ENCODE assay signal across 9 cellular contexts in genomic region chr13:50713849-50714248, GRCh38.
DNase-seq lines count a peak whose midpoint lies in the region; ATAC-seq and TF ChIP-seq lines count a peak whose summit lies in the region.
"Had no signal": no experiment of that assay in that cellular context is flagged by ENCODE, and none has a peak within 500 bp of the region (broad histone marks: within the 10 kb centered on the region; RNA-seq: fewer than 3 reads in every experiment).

No MANE protein-coding gene starts in this region.

- no peak overlapping the region for H2AFZ ChIP-seq in OCI-LY1 (ENCODE audit: low read length)

- DNase-seq in GF-D8 (lab: John Stamatoyannopoulos, UW) (peak; percentile 99), epithelial cell of esophagus (ENCODE audit: low read depth) (peak; percentile 43), RPMI8226 (no peak), NCI-H69 (lab: John Stamatoyannopoulos, UW) (no peak)
- DNase-seq in stimulated activated CD8-positive, alpha-beta memory T cell treated with anti-CD3 and anti-CD28 coated beads, Interleukin-7, amount 100 ng/mL, for 4 hours (ENCODE audit: low read depth in 2 of 2): peak; percentile 5 to 10

- no peak for TF ChIP-seq CTCF in OCI-LY1 (IDR thresholded peaks at IDR 0.05; ENCODE audit: low read length)
- TF ChIP-seq CTCF in epithelial cell of esophagus (IDR thresholded peaks at IDR 0.05; ENCODE audit: insufficient read depth, low read depth, low read length, missing control alignments): no peak

- no peaks in the 10 kb centered on the region for H4K20me1 ChIP-seq in OCI-LY1 (ENCODE audit: insufficient read depth, low read length)

- no peaks in the 10 kb centered on the region for H3K36me3 ChIP-seq in OCI-LY1 (ENCODE audit: insufficient read depth, low read length)

- peak overlapping the region; percentile 21; the same call in 1 of the 2 replicates for H3K9ac ChIP-seq in OCI-LY1 (ENCODE audit: low read length)

- peak overlapping the region; percentile 8 for H3K27ac ChIP-seq in OCI-LY1 (ENCODE audit: low read depth, low read length, poor library complexity, severe bottlenecking)

- no peaks in the 10 kb centered on the region for H3K79me2 ChIP-seq in OCI-LY1 (ENCODE audit: insufficient read depth, low read length)

- peaks cover 29% of the 10 kb centered on the region for H3K4me1 ChIP-seq in OCI-LY1 (ENCODE audit: insufficient read depth, low read length, severe bottlenecking)

- H3F3A ChIP-seq in OCI-LY1 (ENCODE audit: insufficient read depth, low read length): no peaks in the 10 kb centered on the region

- no peaks in the 10 kb centered on the region for H3K9me2 ChIP-seq in OCI-LY1 (ENCODE audit: low read depth, low read length)

- H3K4me3 ChIP-seq in OCI-LY1 (ENCODE audit: low read depth, low read length, poor library complexity, severe bottlenecking) (peak overlapping the region; percentile 20), epithelial cell of esophagus (ENCODE audit: low read length) (no peak overlapping the region)

- no peaks in the 10 kb centered on the region for H3K9me3 ChIP-seq in OCI-LY1 (ENCODE audit: low read length)

- H3K27me3 ChIP-seq in OCI-LY1 (ENCODE audit: insufficient read depth, low read length): no peaks in the 10 kb centered on the region

- ATAC-seq in GM21576 (IDR thresholded peaks at IDR 0.05; ENCODE audit: unreplicated experiment) (peak; percentile 63), HG03045 (IDR thresholded peaks at IDR 0.05; ENCODE audit: unreplicated experiment) (no peak)
- ATAC-seq: Panc1 had no signal

- peak overlapping the region; percentile 22 for H3K4me2 ChIP-seq in OCI-LY1 (ENCODE audit: low read length)

Comparison
In these comparisons a context has a peak if more than half of its experiments do, and no peak if none do; other contexts are left out.
1. DNase-seq: peak in GF-D8 (single experiment), epithelial cell of esophagus (single experiment) and stimulated activated CD8-positive, alpha-beta memory T cell treated with anti-CD3 and anti-CD28 coated beads, Interleukin-7, amount 100 ng/mL, for 4 hours (2 of 2); none in RPMI8226 (single experiment) and NCI-H69 (single experiment).